ENCODE assay signal across 18 cellular contexts in genomic region chr4:10506077-10506476, GRCh38.
"Had no signal": no experiment of that assay in that cellular context is flagged by ENCODE, and none has a peak within 500 bp of the region (broad histone marks: within the 10 kb centered on the region; RNA-seq: fewer than 3 reads in every experiment).

No MANE protein-coding gene starts in this region.

- H3K4me3 Mint-ChIP-seq: activated CD4-positive, alpha-beta T cell treated with anti-CD3 and anti-CD28 coated beads, Interleukin-2, amount 10 ng/mL, durations not matched to agents 24 days and 14 days; activated CD8-positive, alpha-beta T cell treated with anti-CD3 and anti-CD28 coated beads for 36 hours; activated naive CD4-positive, alpha-beta T cell treated with anti-CD3 and anti-CD28 coated beads for 36 hours; activated T-cell treated with anti-CD3 and anti-CD28 coated beads, Interleukin-2, amount 50 U/mL, for 4 hours; neural crest cell; stimulated activated naive CD8-positive, alpha-beta T cell treated with anti-CD3 and anti-CD28 coated beads, Interleukin-15, Interleukin-2, amounts not matched to agents 100 ng/mL and 50 ng/mL, for 24 hours had no signal

- H3K27ac Mint-ChIP-seq: activated CD4-positive, alpha-beta T cell treated with anti-CD3 and anti-CD28 coated beads, Interleukin-2, amount 10 ng/mL, durations not matched to agents 24 days and 14 days; activated CD8-positive, alpha-beta T cell treated with anti-CD3 and anti-CD28 coated beads for 36 hours; activated naive CD4-positive, alpha-beta T cell treated with anti-CD3 and anti-CD28 coated beads for 36 hours; stimulated activated naive CD8-positive, alpha-beta T cell treated with anti-CD3 and anti-CD28 coated beads, Interleukin-15, Interleukin-2, amounts not matched to agents 100 ng/mL and 50 ng/mL, for 24 hours had no signal

- H3K4me1 Mint-ChIP-seq: neural crest cell had no signal

- FAIRE-seq: endothelial cell of umbilical vein, TTC549 had no signal

- H3K4me3 ChIP-seq: body of pancreas, psoas muscle, tibial nerve, uterus had no signal

- H3K27ac ChIP-seq: body of pancreas, psoas muscle, uterus had no signal

- H3K4me1 ChIP-seq: body of pancreas, psoas muscle, tibial nerve, uterus had no signal

- ATAC-seq: activated CD8-positive, alpha-beta T cell treated with anti-CD3 and anti-CD28 coated beads for 36 hours; activated T-cell treated with anti-CD3 and anti-CD28 coated beads, Interleukin-2, amount 50 U/mL, for 4 hours; body of pancreas; left ventricle myocardium superior; psoas muscle; right cardiac atrium had no signal

- H3K27me3 ChIP-seq: body of pancreas, tibial nerve, uterus had no signal

- DNase-seq: activated CD4-positive, alpha-beta T cell treated with anti-CD3 and anti-CD28 coated beads, Interleukin-2, amount 10 ng/mL, durations not matched to agents 24 days and 14 days; activated CD4-positive, CD25-positive, alpha-beta regulatory T cell; activated CD8-positive, alpha-beta T cell treated with anti-CD3 and anti-CD28 coated beads for 36 hours; activated naive CD4-positive, alpha-beta T cell treated with anti-CD3 and anti-CD28 coated beads for 36 hours; activated T-cell treated with anti-CD3 and anti-CD28 coated beads, Interleukin-2, amount 50 U/mL, for 4 hours; body of pancreas; dermis blood vessel endothelial cell; effector memory CD4-positive, alpha-beta T cell; left ventricle myocardium superior; psoas muscle; right cardiac atrium; stimulated activated CD4-positive, alpha-beta T cell treated with anti-CD3 and anti-CD28 coated beads, Interleukin-2, amount 100 ng/mL, for 24 hours; uterus had no signal

- H3K27me3 Mint-ChIP-seq: activated CD4-positive, alpha-beta T cell treated with anti-CD3 and anti-CD28 coated beads, Interleukin-2, amount 10 ng/mL, durations not matched to agents 24 days and 14 days; activated CD8-positive, alpha-beta T cell treated with anti-CD3 and anti-CD28 coated beads for 36 hours; stimulated activated naive CD8-positive, alpha-beta T cell treated with anti-CD3 and anti-CD28 coated beads, Interleukin-15, Interleukin-2, amounts not matched to agents 100 ng/mL and 50 ng/mL, for 24 hours had no signal

- H3K9me3 ChIP-seq: body of pancreas, psoas muscle, tibial nerve, uterus had no signal

- H3K36me3 ChIP-seq: tibial nerve, uterus had no signal

- H3K9me3 Mint-ChIP-seq: neural crest cell had no signal
